1 cellular context compared by ENCODE assay signal in genomic region chr11:68148882-68149281, GRCh38.
TF ChIP-seq lines count a peak whose summit lies in the region.

No MANE protein-coding gene starts in this region.

TF ChIP-seq in A549, 52 proteins besides CTCF, POLR2A, EP300 and RAD21 (continued from another document):
- no peak for TF ChIP-seq TFCP2L1 (CRISPR knock-in tag; IDR thresholded peaks at IDR 0.05)
TF ChIP-seq in A549: peak in this region for 0.
